Comparison of ENCODE assay signal across 8 cellular contexts in the genomic region with DNA sequence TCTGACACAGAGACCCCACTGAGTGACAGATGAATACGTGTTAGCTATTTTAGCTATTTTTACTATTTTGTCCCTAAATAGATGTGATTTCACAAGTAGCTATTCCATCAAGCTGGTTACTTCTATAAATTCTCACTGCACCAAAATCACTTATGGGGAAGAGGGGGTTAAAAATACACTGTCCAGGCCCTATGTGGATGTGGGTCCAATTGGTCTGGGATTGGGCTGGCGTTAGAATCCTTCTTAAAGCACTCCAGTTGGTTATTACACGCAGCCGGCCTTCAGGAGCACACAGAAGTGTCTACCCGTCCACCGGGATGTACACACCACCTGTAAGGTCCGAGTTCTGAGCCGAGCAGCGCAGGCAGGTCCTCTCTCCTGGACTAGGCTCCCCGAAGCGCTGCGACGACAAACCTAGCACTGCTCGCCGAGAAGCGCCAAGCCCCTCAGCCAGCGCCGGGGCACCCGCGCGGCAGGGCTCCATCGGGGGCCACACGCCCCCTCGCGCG.
DNase-seq lines count a peak whose midpoint lies in the region; ATAC-seq and TF ChIP-seq lines count a peak whose summit lies in the region.

No MANE protein-coding gene starts in this region.

- peak overlapping the region; percentile 92 for H3K4me3 Mint-ChIP-seq in neural progenitor cell

- peaks cover 59% of the 10 kb centered on the region for H3K27me3 ChIP-seq in neural progenitor cell

- H3K9me3 ChIP-seq in neural progenitor cell (ENCODE audit: low read depth): no peaks in the 10 kb centered on the region

- DNase-seq in activated gamma-delta T cell treated with Interleukin-2 at 50 U/mL for 16 hours (peak; percentile 17), activated gamma-delta T cell (lab: John Stamatoyannopoulos, UW) (no peak), RKO (ENCODE audit: low spot score) (peak; percentile 14), epithelial cell of esophagus (ENCODE audit: low read depth) (peak; percentile 30), neural progenitor cell (ENCODE audit: low spot score) (no peak), NCI-H1048 (lab: John Stamatoyannopoulos, UW) (no peak), NCI-H510A treated with DMSO at 0.1 percent for 48 hours (lab: John Stamatoyannopoulos, UW) (no peak)

- H3K79me2 ChIP-seq in neural progenitor cell (ENCODE audit: low read depth): no peaks in the 10 kb centered on the region

- peak overlapping the region; percentile 73 for H3K4me2 ChIP-seq in neural progenitor cell

- ATAC-seq in GM21786 (IDR thresholded peaks at IDR 0.05; ENCODE audit: unreplicated experiment): no peak

- peaks cover 19% of the 10 kb centered on the region for H3K4me1 Mint-ChIP-seq in neural progenitor cell

- H3K36me3 ChIP-seq in neural progenitor cell: no peaks in the 10 kb centered on the region

- no peaks in the 10 kb centered on the region for H3K9me3 Mint-ChIP-seq in neural progenitor cell

- TF ChIP-seq CTCF in epithelial cell of esophagus (IDR thresholded peaks at IDR 0.05; ENCODE audit: insufficient read depth, low read depth, low read length, missing control alignments): no peak
- no peak for TF ChIP-seq CTCF in neural progenitor cell (IDR thresholded peaks at IDR 0.05)

- H3K27ac ChIP-seq in neural progenitor cell: no peak overlapping the region

- H3K27me3 Mint-ChIP-seq in neural progenitor cell (ENCODE audit: insufficient read depth, low read depth): peaks cover 32% of the 10 kb centered on the region

- H3K4me3 ChIP-seq in epithelial cell of esophagus (ENCODE audit: low read length) (peak overlapping the region; percentile 38), neural progenitor cell (peak overlapping the region; percentile 74)

- H3K9ac ChIP-seq in neural progenitor cell: no peak overlapping the region

- H3F3A ChIP-seq in neural progenitor cell (ENCODE audit: low read depth): peaks cover 24% of the 10 kb centered on the region

- H4K20me1 ChIP-seq in neural progenitor cell (ENCODE audit: low read depth): no peaks in the 10 kb centered on the region

- peaks cover 15% of the 10 kb centered on the region for H3K4me1 ChIP-seq in neural progenitor cell

- H3K36me3 Mint-ChIP-seq in neural progenitor cell: no peaks in the 10 kb centered on the region

- peak overlapping the region; percentile 74 for H2AFZ ChIP-seq in neural progenitor cell (replicated peaks)

- no peak overlapping the region for H3K27ac Mint-ChIP-seq in neural progenitor cell

Comparison
In these comparisons a context has a peak if more than half of its experiments do, and no peak if none do; other contexts are left out.
1. DNase-seq: peak in activated gamma-delta T cell treated with Interleukin-2 at 50 U/mL for 16 hours (single experiment), RKO (single experiment) and epithelial cell of esophagus (single experiment); none in activated gamma-delta T cell (single experiment), neural progenitor cell (single experiment), NCI-H1048 (single experiment) and NCI-H510A treated with DMSO at 0.1 percent for 48 hours (single experiment).